In the genomic region with DNA sequence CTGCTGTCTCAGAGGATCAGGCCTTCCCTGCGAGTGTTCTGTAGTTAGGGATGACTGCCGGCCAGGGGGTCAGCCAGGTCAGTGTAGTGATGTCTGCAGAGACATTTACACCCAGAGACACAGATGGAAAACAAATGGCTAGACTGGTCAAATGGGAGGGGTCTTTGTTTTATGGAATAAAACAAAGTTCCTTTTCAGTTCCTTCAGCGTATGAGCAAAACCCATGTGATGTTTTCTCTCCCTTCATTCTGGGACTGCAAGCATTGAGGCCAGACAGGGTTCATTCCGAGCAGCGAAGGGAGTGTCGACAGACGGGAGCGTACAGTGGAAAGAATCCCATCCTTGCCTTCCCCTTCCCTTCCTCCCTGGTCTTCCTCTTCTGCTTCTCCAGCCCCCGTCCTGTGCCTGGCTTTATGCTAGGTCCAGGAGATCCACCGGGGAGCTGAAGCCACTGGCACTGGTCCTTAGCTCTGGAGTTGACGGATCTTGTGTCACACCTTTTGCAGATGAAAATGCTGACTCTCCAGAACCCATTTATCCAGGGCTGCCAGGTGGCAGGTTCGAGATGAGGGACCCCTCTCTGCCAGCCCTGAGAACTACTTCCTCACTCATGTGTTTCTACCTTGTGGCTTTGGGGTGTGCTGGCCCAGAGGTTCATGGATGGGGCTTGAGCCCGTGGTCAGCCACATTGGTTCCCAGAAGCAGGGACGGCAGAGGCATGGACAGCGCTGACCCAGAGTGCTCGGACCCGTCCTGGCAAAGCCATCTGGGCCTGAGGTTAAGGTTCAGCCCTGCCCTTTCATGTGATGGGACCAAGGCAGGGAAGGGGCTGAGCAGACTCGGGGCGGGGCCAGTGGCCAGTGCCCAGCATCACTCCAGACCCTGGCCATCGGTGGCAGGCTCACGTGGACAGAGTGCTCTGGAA, we compare ENCODE assay signal across 16 cellular contexts. TPM values are rescaled to one million over a fixed set of nuclear protein-coding genes. Genes with fewer than 3 reads are reported as not detected.
DNase-seq lines count a peak whose midpoint lies in the region; ATAC-seq, FAIRE-seq and TF ChIP-seq lines count a peak whose summit lies in the region.
"Had no signal": no experiment of that assay in that cellular context is flagged by ENCODE, and none has a peak within 500 bp of the region (broad histone marks: within the 10 kb centered on the region; RNA-seq: fewer than 3 reads in every experiment).

No MANE protein-coding gene starts in this region.

- peak overlapping the region; percentile 59 for H3K27ac Mint-ChIP-seq in mesothelial cell of epicardium
- H3K27ac Mint-ChIP-seq: activated naive CD4-positive, alpha-beta T cell treated with anti-CD3 and anti-CD28 coated beads, Interleukin-2, amount 50 U/mL, for 24 hours; dendritic cell treated with granulocyte-macrophage colony-stimulating factor and Interleukin-4, amounts not matched to agents 40 ng/mL and 50 ng/mL, for 4 days had no signal

- peaks cover 13% of the 10 kb centered on the region; the same call in 1 of the 2 replicates for H3K36me3 ChIP-seq in Loucy (ENCODE audit: insufficient read depth, low read length)
- peaks cover 11 to 67% (median 44%) of the 10 kb centered on the region in 4 donors for H3K36me3 ChIP-seq in esophagus muscularis mucosa
- H3K36me3 ChIP-seq in stomach smooth muscle (ENCODE audit: control insufficient read depth in 2 of 2, insufficient read depth in 2 of 2, low read length in 2 of 2) = peaks cover 15 to 20% of the 10 kb centered on the region in 2 donors

- H3K9me2 ChIP-seq in Loucy (replicated peaks; ENCODE audit: low read depth, low read length) = no peaks in the 10 kb centered on the region

- no peak for TF ChIP-seq EP300 in esophagus muscularis mucosa (IDR thresholded peaks at IDR 0.05)

- peaks cover 10% of the 10 kb centered on the region for H3K4me1 Mint-ChIP-seq in mesothelial cell of epicardium
- H3K4me1 Mint-ChIP-seq: activated naive CD4-positive, alpha-beta T cell treated with anti-CD3 and anti-CD28 coated beads, Interleukin-2, amount 50 U/mL, for 24 hours had no signal

- DNase-seq in esophagus muscularis mucosa (ENCODE audit: extremely low spot score) (no peak), mesothelial cell of epicardium (ENCODE audit: low spot score in 2 of 2, unreplicated experiment in 2 of 2) (no peak), NCI-H2227 treated with DMSO at 0.1 percent for 48 hours (lab: John Stamatoyannopoulos, UW) (no peak), SKM-1 treated with dmso at 0.1 percent for 144 hours (lab: John Stamatoyannopoulos, UW; ENCODE audit: unreplicated experiment) (no peak), GM12891 (ENCODE audit: insufficient read length, low spot score) (no peak)
- DNase-seq: activated CD8-positive, alpha-beta memory T cell treated with anti-CD3 and anti-CD28 coated beads for 24 hours; NCI-H1048; NCI-H446 had no signal

- H3K4me3 ChIP-seq in Loucy (ENCODE audit: low read length, poor library complexity, severe bottlenecking) = no peak overlapping the region
- no peak overlapping the region for H3K4me3 ChIP-seq in esophagus muscularis mucosa
- H3K4me3 ChIP-seq in stomach smooth muscle (ENCODE audit: low read length in 2 of 2) = no peak overlapping the region
- H3K4me3 ChIP-seq: pancreas had no signal

- H3K4me1 ChIP-seq in Loucy (ENCODE audit: insufficient read depth, low read length, poor library complexity, severe bottlenecking) = peaks cover 7% of the 10 kb centered on the region
- H3K4me1 ChIP-seq in esophagus muscularis mucosa = peaks cover 15 to 31% (median 28%) of the 10 kb centered on the region in 4 donors
- H3K4me1 ChIP-seq in stomach smooth muscle (ENCODE audit: control insufficient read depth, insufficient read depth, low read length) = peaks cover 10% of the 10 kb centered on the region
- H3K4me1 ChIP-seq: pancreas had no signal

- FAIRE-seq in GM12891 (lab: Jason Lieb, UNC) = no peak
- FAIRE-seq: H54, pancreas, RCC 7860 had no signal

- intact Hi-C loops in esophagus muscularis mucosa (cut with DNase I) = no loop called here

- no peak for ATAC-seq in GM19467 (IDR thresholded peaks at IDR 0.05; ENCODE audit: unreplicated experiment)

- peak overlapping the region; percentile 62 to 80 (median 64) for H3K27ac ChIP-seq in esophagus muscularis mucosa (replicated peaks in 1 of 4)
- peak overlapping the region; percentile 46 for H3K27ac ChIP-seq in stomach smooth muscle (ENCODE audit: low read length)
- H3K27ac ChIP-seq: pancreas had no signal

- H3F3A ChIP-seq in Loucy (ENCODE audit: low read depth) = peaks cover 3% of the 10 kb centered on the region; the same call in 1 of the 2 replicates

- H3K9me3 ChIP-seq in Loucy (ENCODE audit: insufficient read depth, low read depth, low read length) (no peaks in the 10 kb centered on the region), esophagus muscularis mucosa (no peaks in the 10 kb centered on the region), stomach smooth muscle (ENCODE audit: control insufficient read depth in 2 of 2, low read length in 2 of 2) (no peaks in the 10 kb centered on the region)
- H3K9me3 ChIP-seq: pancreas had no signal

- 72% methylated on average over 16 of the region's 21 CpGs for WGBS in esophagus muscularis mucosa

- H4K20me1 ChIP-seq in Loucy (ENCODE audit: insufficient read depth, low read length, poor library complexity, severe bottlenecking) = no peaks in the 10 kb centered on the region

- H2AFZ ChIP-seq in Loucy (ENCODE audit: low read length) = no peak overlapping the region

- no peak overlapping the region for H3K4me3 Mint-ChIP-seq in mesothelial cell of epicardium
- H3K4me3 Mint-ChIP-seq: activated naive CD4-positive, alpha-beta T cell treated with anti-CD3 and anti-CD28 coated beads, Interleukin-2, amount 50 U/mL, for 24 hours; dendritic cell treated with granulocyte-macrophage colony-stimulating factor and Interleukin-4, amounts not matched to agents 40 ng/mL and 50 ng/mL, for 4 days had no signal

- no peak for TF ChIP-seq CTCF in Loucy (conservative IDR thresholded peaks at IDR 0.05; ENCODE audit: low read length)
- TF ChIP-seq CTCF in esophagus muscularis mucosa (IDR thresholded peaks at IDR 0.05) = no peak
- TF ChIP-seq CTCF in mesothelial cell of epicardium (IDR thresholded peaks at IDR 0.05; ENCODE audit: unreplicated experiment) = no peak

- H3K9ac ChIP-seq in Loucy (ENCODE audit: low read depth, low read length, poor library complexity, severe bottlenecking) (no peak overlapping the region), stomach smooth muscle (ENCODE audit: low read length in 2 of 2) (no peak overlapping the region)

- no peaks in the 10 kb centered on the region for H3K9me3 Mint-ChIP-seq in mesothelial cell of epicardium
- H3K9me3 Mint-ChIP-seq: activated naive CD4-positive, alpha-beta T cell treated with anti-CD3 and anti-CD28 coated beads, Interleukin-2, amount 50 U/mL, for 24 hours; dendritic cell treated with granulocyte-macrophage colony-stimulating factor and Interleukin-4, amounts not matched to agents 40 ng/mL and 50 ng/mL, for 4 days had no signal

- H3K27me3 ChIP-seq in Loucy (ENCODE audit: insufficient read depth, low read length, poor library complexity, severe bottlenecking) = no peaks in the 10 kb centered on the region
- no peaks in the 10 kb centered on the region for H3K27me3 ChIP-seq in esophagus muscularis mucosa
- no peaks in the 10 kb centered on the region for H3K27me3 ChIP-seq in stomach smooth muscle (ENCODE audit: control insufficient read depth in 1 of 2, insufficient read depth in 2 of 2, low read length in 2 of 2)
- H3K27me3 ChIP-seq: pancreas had no signal

- H3K4me2 ChIP-seq in Loucy (ENCODE audit: low read depth, low read length, poor library complexity, severe bottlenecking) = peak overlapping the region; percentile 53

- no peaks in the 10 kb centered on the region for H3K27me3 Mint-ChIP-seq in mesothelial cell of epicardium (ENCODE audit: low read depth)
- H3K27me3 Mint-ChIP-seq: activated naive CD4-positive, alpha-beta T cell treated with anti-CD3 and anti-CD28 coated beads, Interleukin-2, amount 50 U/mL, for 24 hours; dendritic cell treated with granulocyte-macrophage colony-stimulating factor and Interleukin-4, amounts not matched to agents 40 ng/mL and 50 ng/mL, for 4 days had no signal

- TF ChIP-seq POLR2A in esophagus muscularis mucosa (IDR thresholded peaks at IDR 0.05; ENCODE audit: low read depth) = no peak
- no peak for TF ChIP-seq POLR2A in GM12891 (IDR thresholded peaks at IDR 0.05; ENCODE audit: low read depth, low read length)

- H3K36me3 Mint-ChIP-seq in mesothelial cell of epicardium = peaks cover 11% of the 10 kb centered on the region
- H3K36me3 Mint-ChIP-seq: activated naive CD4-positive, alpha-beta T cell treated with anti-CD3 and anti-CD28 coated beads, Interleukin-2, amount 50 U/mL, for 24 hours had no signal

- H3K79me2 ChIP-seq in Loucy (ENCODE audit: insufficient read depth, low read length) = no peaks in the 10 kb centered on the region

TF ChIP-seq in GM12891, 5 proteins besides CTCF, POLR2A, EP300 and RAD21:
- TF ChIP-seq POLR2AphosphoS5 (IDR thresholded peaks at IDR 0.05; ENCODE audit: low read depth, low read length) (no peak), SPI1 (IDR thresholded peaks at IDR 0.05; ENCODE audit: low read depth, low read length) (no peak), POU2F2 (IDR thresholded peaks at IDR 0.05; ENCODE audit: low read depth, low read length) (no peak), PAX5 (IDR thresholded peaks at IDR 0.05; ENCODE audit: insufficient read depth, low read length, severe bottlenecking) (no peak), TAF1 (IDR thresholded peaks at IDR 0.05; ENCODE audit: low read depth, low read length) (no peak)

RNA-seq across cellular contexts. Expression of a gene that starts 24.2 kb away (rescaled TPM):
- total RNA-seq in esophagus muscularis mucosa (10 to 100 TPM; 59.6 to 91.4 (median 66.1) TPM), mesothelial cell of epicardium (35.9 to 39.8 TPM (median 38.0 TPM) in 3 replicates)
- 77.0 TPM for polyA plus RNA-seq in GM12891 (2012; ENCODE audit: low read depth, missing spikeins)

RNA-seq across cellular contexts. Expression of a gene that starts 24.3 kb away (rescaled TPM):
- total RNA-seq in esophagus muscularis mucosa (10 to 100 TPM; 18.3 to 22.8 (median 20.7) TPM), mesothelial cell of epicardium (44.9 to 47.3 TPM (median 45.1 TPM) in 3 replicates)
- 55.5 TPM for polyA plus RNA-seq in GM12891 (2012; ENCODE audit: low read depth, missing spikeins)
